In the genomic region with DNA sequence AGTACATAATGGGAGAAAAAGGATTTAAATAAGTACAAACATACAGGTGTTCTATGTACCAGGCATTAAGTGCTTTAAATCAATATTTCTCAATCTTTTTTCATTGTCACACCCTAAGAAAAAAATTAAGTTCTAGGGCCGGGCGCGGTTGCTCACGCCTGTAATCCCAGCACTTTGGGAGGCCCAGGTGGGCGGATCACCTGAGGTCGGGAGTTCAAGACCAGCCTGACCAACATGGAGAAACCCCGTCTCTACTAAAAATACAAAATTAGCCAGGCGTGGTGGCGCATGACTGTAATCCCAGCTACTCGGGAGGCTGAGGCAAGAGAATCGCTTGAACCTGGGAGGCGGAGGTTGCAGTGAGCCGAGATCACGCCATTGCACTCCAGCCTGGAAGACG, we compare ENCODE assay signal across 9 cellular contexts. TPM values are rescaled to one million over a fixed set of nuclear protein-coding genes. Genes with fewer than 3 reads are reported as not detected.
DNase-seq lines count a peak whose midpoint lies in the region; ATAC-seq, FAIRE-seq and TF ChIP-seq lines count a peak whose summit lies in the region.
"Not testable (repeated sequence)": the region's sequence is repeated elsewhere in the genome, so short reads cannot be mapped to it uniquely, and the experiment has no call there.
"Had no signal": no experiment of that assay in that cellular context is flagged by ENCODE, and none has a peak within 500 bp of the region (broad histone marks: within the 10 kb centered on the region; RNA-seq: fewer than 3 reads in every experiment).

No MANE protein-coding gene starts in this region.

- peak; percentile 44 for ATAC-seq in esophagus mucosa

- H3K27ac Mint-ChIP-seq in CD14-positive monocyte = peak overlapping the region in 6 of 7 donors; percentile 98 to 100 (median 100)
- peak overlapping the region; percentile 98 for H3K27ac Mint-ChIP-seq in astrocyte (ENCODE audit: unreplicated experiment)

- not testable (repeated sequence) for H2AFZ ChIP-seq in astrocyte (ENCODE audit: low read depth, low read length)

- H3K9me3 ChIP-seq in WERI-Rb-1 (ENCODE audit: severe bottlenecking); astrocyte (ENCODE audit: insufficient read depth, low read depth, low read length); liver (ENCODE audit: control insufficient read depth in 4 of 4, low read length in 3 of 4); ovary; thyroid gland: not testable (repeated sequence)

- WGBS in liver = 77% methylated on average over 15 of the region's 15 CpGs
- 48 to 72% (median 59%) methylated on average over 15 of the region's 15 CpGs for WGBS in ovary, 3 donors
- WGBS in thyroid gland, 2 donors = 75 to 76% methylated on average over 15 of the region's 15 CpGs

- H3K36me3 Mint-ChIP-seq in CD14-positive monocyte = peaks cover 29 to 32% of the 10 kb centered on the region in 2 donors
- not testable (repeated sequence) for H3K36me3 Mint-ChIP-seq in astrocyte (ENCODE audit: low read depth, unreplicated experiment)

- H3K36me3 ChIP-seq in WERI-Rb-1 (peaks cover 48% of the 10 kb centered on the region), astrocyte (ENCODE audit: insufficient read depth, low read length) (peaks cover 14% of the 10 kb centered on the region), liver (ENCODE audit: control insufficient read depth in 4 of 4, insufficient read depth in 3 of 4, low read depth in 1 of 4, low read length in 3 of 4) (peaks cover 1 to 35% (median 28%) of the 10 kb centered on the region in 4 donors), thyroid gland (peaks cover 31 to 36% of the 10 kb centered on the region in 2 donors)
- not testable (repeated sequence) for H3K36me3 ChIP-seq in ovary

- peaks cover 27% of the 10 kb centered on the region for H3K79me2 ChIP-seq in astrocyte (ENCODE audit: insufficient read depth, low read length)

- not testable (repeated sequence) for H3K9me3 Mint-ChIP-seq in CD14-positive monocyte; astrocyte (ENCODE audit: unreplicated experiment)

- not testable (repeated sequence) for H4K20me1 ChIP-seq in astrocyte (ENCODE audit: insufficient read depth, low read length)

- H3K27me3 Mint-ChIP-seq in CD14-positive monocyte (ENCODE audit: low read depth in 3 of 3); astrocyte (ENCODE audit: low read depth, unreplicated experiment): not testable (repeated sequence)

- peak overlapping the region; percentile 93 for H3K4me3 ChIP-seq in Jurkat, Clone E6-1 (ENCODE audit: low read length)
- peak overlapping the region; percentile 79 for H3K4me3 ChIP-seq in WERI-Rb-1 (ENCODE audit: low read depth, low read length)
- peak overlapping the region; percentile 94 for H3K4me3 ChIP-seq in astrocyte (ENCODE audit: insufficient read depth, low read depth, low read length)
- H3K4me3 ChIP-seq in liver (ENCODE audit: low read depth in 1 of 3, low read length in 3 of 3) = peak overlapping the region; percentile 78 to 100 (median 81)
- peak overlapping the region; percentile 77 for H3K4me3 ChIP-seq in ovary
- H3K4me3 ChIP-seq in thyroid gland (replicated peaks in 1 of 3) = peak overlapping the region in 2 of 3 donors; percentile 85 to 90

- peaks cover 21% of the 10 kb centered on the region for H3K4me1 Mint-ChIP-seq in CD14-positive monocyte
- not testable (repeated sequence) for H3K4me1 Mint-ChIP-seq in astrocyte (ENCODE audit: low read depth, unreplicated experiment)

- H3K4me1 ChIP-seq in astrocyte (ENCODE audit: insufficient read depth, low read length); ovary (ENCODE audit: insufficient read depth): not testable (repeated sequence)
- H3K4me1 ChIP-seq in liver (ENCODE audit: control insufficient read depth in 4 of 4, insufficient read depth in 4 of 4, low read length in 3 of 4) (peaks cover 3 to 30% (median 17%) of the 10 kb centered on the region in 4 donors), thyroid gland (peaks cover 12 to 18% of the 10 kb centered on the region in 2 donors)

- not testable (repeated sequence) for H3K27me3 ChIP-seq in WERI-Rb-1 (ENCODE audit: insufficient read depth, low read depth, severe bottlenecking); astrocyte (ENCODE audit: insufficient read depth, low read length); liver (ENCODE audit: control insufficient read depth in 4 of 4, insufficient read depth in 4 of 4, low read length in 3 of 4); ovary; thyroid gland

- not testable (repeated sequence) for TF ChIP-seq RAD21 in liver (IDR thresholded peaks at IDR 0.05)

- not testable (repeated sequence) for DNase-seq in CD14-positive monocyte (ENCODE audit: low spot score); Jurkat, Clone E6-1 (ENCODE audit: low read depth, low spot score); WERI-Rb-1; astrocyte (ENCODE audit: low read depth); ovary; thyroid gland

- TF ChIP-seq CTCF in CD14-positive monocyte (IDR thresholded peaks at IDR 0.05); WERI-Rb-1 (IDR thresholded peaks at IDR 0.05; ENCODE audit: low read depth, low read length); astrocyte (IDR thresholded peaks at IDR 0.05; ENCODE audit: insufficient read depth, low read depth, low read length); liver (IDR thresholded peaks at IDR 0.05; ENCODE audit: low read depth, low read length, missing input control); ovary (IDR thresholded peaks at IDR 0.05); thyroid gland (IDR thresholded peaks at IDR 0.05): not testable (repeated sequence)

- peak overlapping the region; percentile 90 for H3K4me2 ChIP-seq in astrocyte (ENCODE audit: low read length)

- H3K9ac ChIP-seq in astrocyte (ENCODE audit: low read length) (peak overlapping the region; percentile 98), liver (ENCODE audit: low read depth in 1 of 2, low read length in 2 of 2) (peak overlapping the region; percentile 94 to 95)

- TF ChIP-seq POLR2A in ovary (IDR thresholded peaks at IDR 0.05); thyroid gland (IDR thresholded peaks at IDR 0.05): not testable (repeated sequence)

- not testable (repeated sequence) for FAIRE-seq in astrocyte (lab: Jason Lieb, UNC)

- intact Hi-C loops in CD14-positive monocyte (cut with micrococcal nuclease) = loop anchor here (2.0 to 10.0 kb wide), 3 partner anchors 64 to 372 kb away; partner anchors contain the start of genes RBM15 (in 1 of the 2) and STRIP1 (in 1 of the 2)
- intact Hi-C loops in ovary (cut with DNase I) = loop anchor here in 2 of 4 donors (2.0 to 10.0 kb wide), 2 partner anchors 68 to 192 kb away; partner anchors contain the start of genes RBM15 (in 2 of the 2) and KCNC4 (in 1 of the 2)
- intact Hi-C loops in thyroid gland (cut with DNase I) = loop anchor here (5.0 to 10.0 kb wide), 3 partner anchors 64 to 372 kb away; partner anchors contain the start of gene STRIP1

- TF ChIP-seq EP300 in ovary (IDR thresholded peaks at IDR 0.05) = not testable (repeated sequence)

- not testable (repeated sequence) for H3K27ac ChIP-seq in WERI-Rb-1; astrocyte (ENCODE audit: low read depth, low read length)
- H3K27ac ChIP-seq in liver (ENCODE audit: low read depth in 1 of 2, low read length in 2 of 2) (peak overlapping the region in 1 of 2 donors; percentile 100), ovary (peak overlapping the region in 1 of 2 donors; percentile 87), thyroid gland (peak overlapping the region in 1 of 3 donors; percentile 95)

- H3K4me3 Mint-ChIP-seq in CD14-positive monocyte (peak overlapping the region; percentile 100), astrocyte (ENCODE audit: unreplicated experiment) (peak overlapping the region; percentile 100)

RNA-seq across cellular contexts. Expression of gene LAMTOR5, which starts 1.1 kb away (rescaled TPM):
- polyA plus RNA-seq in CD14-positive monocyte (100 to 1,000 TPM; 368 to 420 TPM), liver (100 to 1,000 TPM; 147 to 182 TPM), ovary (100 to 1,000 TPM; 184 to 265 TPM)
- polyA plus RNA-seq in Jurkat, Clone E6-1 (2012; ENCODE audit: insufficient read depth, insufficient read length) = 279 TPM
- total RNA-seq in astrocyte (113 and 126 TPM in 2 replicates), esophagus mucosa (102 TPM), liver (10 to 100 TPM; 30.0 to 41.2 TPM), ovary (100 to 1,000 TPM; 103 to 129 (median 122) TPM), thyroid gland (100 to 1,000 TPM in 1 of 4 donors, 10 to 100 TPM in 3; 46.1 to 119 (median 80.2) TPM)

RNA-seq across cellular contexts. Expression of gene SLC16A4, which starts 15.6 kb away (rescaled TPM):
- polyA plus RNA-seq in CD14-positive monocyte (under 1 TPM; 0.25 to 0.26 TPM), liver (1 to 10 TPM in 1 of 2 donors, under 1 TPM in 1; 0.72 to 1.4 TPM), ovary (10 to 100 TPM; 23.9 to 33.0 TPM)
- polyA plus RNA-seq in Jurkat, Clone E6-1 (2012; ENCODE audit: insufficient read depth, insufficient read length) = 0.92 TPM
- total RNA-seq in astrocyte (14.1 and 14.8 TPM in 2 replicates), esophagus mucosa (0.44 TPM), liver (1 to 10 TPM; 1.8 TPM), ovary (10 to 100 TPM; 14.5 to 33.7 (median 21.2) TPM), thyroid gland (10 to 100 TPM; 18.6 to 30.5 (median 25.8) TPM)

RNA-seq across cellular contexts. Expression of gene PROK1, which starts 44.5 kb away (rescaled TPM):
- polyA plus RNA-seq in CD14-positive monocyte (not detected), liver (under 1 TPM in 1 of 2 donors, not detected in 1; 0.03 TPM), ovary (100 to 1,000 TPM; 276 to 428 TPM)
- polyA plus RNA-seq in Jurkat, Clone E6-1 (2012; ENCODE audit: insufficient read depth, insufficient read length) = not detected
- total RNA-seq in astrocyte (not detected in 2 replicates), esophagus mucosa (0.20 TPM), liver (not detected), ovary (100 to 1,000 TPM in 6 of 7 donors, 10 to 100 TPM in 1; 39.4 to 263 (median 182) TPM), thyroid gland (under 1 TPM in 1 of 4 donors, not detected in 3; 0.33 TPM)
- total RNA-seq: glomerular endothelial cell had no signal

Comparison
In these comparisons a context has a peak if more than half of its experiments do, and no peak if none do; other contexts are left out.
1. RNA of gene PROK1, which starts 44.5 kb away (total RNA-seq): 39.4 to 263 TPM in ovary; 0.20 TPM in esophagus mucosa (single experiment), 0.33 TPM in thyroid gland, not detected in astrocyte and not detected in liver; every median in the first group is over 10 times any median in the second.
2. Peak in every context shown above with its lines, with median percentiles within 50 percentile points of each other: H3K4me3 ChIP-seq.